In genomic region chr2:197240713-197241050, GRCh38 we compare ENCODE assay signal across 12 cellular contexts.
DNase-seq lines count a peak whose midpoint lies in the region; ATAC-seq and TF ChIP-seq lines count a peak whose summit lies in the region.
"Had no signal": no experiment of that assay in that cellular context is flagged by ENCODE, and none has a peak within 500 bp of the region (broad histone marks: within the 10 kb centered on the region; RNA-seq: fewer than 3 reads in every experiment).

No MANE protein-coding gene starts in this region.

- peaks cover 5% of the 10 kb centered on the region for H4K20me1 ChIP-seq in Loucy (ENCODE audit: insufficient read depth, low read length, poor library complexity, severe bottlenecking)

- ATAC-seq in activated T-cell treated with anti-CD3 and anti-CD28 coated beads, Interleukin-2, amount 50 U/mL, for 4 hours = no peak
- ATAC-seq in activated naive CD8-positive, alpha-beta T cell treated with anti-CD3 and anti-CD28 coated beads, Interleukin-2, amount 50 U/mL, for 24 hours = no peak
- ATAC-seq: heart right ventricle had no signal

- TF ChIP-seq POLR2A in stomach (IDR thresholded peaks at IDR 0.05) = no peak

- H3K27ac ChIP-seq in stomach (peak overlapping the region in 3 of 5 donors; percentile 21 to 85 (median 34)), mesendoderm (ENCODE audit: low read depth, low read length) (no peak overlapping the region)
- H3K27ac ChIP-seq: left ventricle myocardium inferior had no signal

- no peak overlapping the region for H4K8ac ChIP-seq in mesendoderm (ENCODE audit: low read depth, low read length)

- H3K27me3 ChIP-seq in Loucy (ENCODE audit: insufficient read depth, low read length, poor library complexity, severe bottlenecking) (no peaks in the 10 kb centered on the region), stomach (no peaks in the 10 kb centered on the region), mesendoderm (ENCODE audit: insufficient read depth, low read length, poor library complexity) (no peaks in the 10 kb centered on the region)
- H3K27me3 ChIP-seq: heart right ventricle had no signal

- H3K4ac ChIP-seq in mesendoderm (ENCODE audit: low read depth, low read length) = no peak overlapping the region

- H3K36me3 Mint-ChIP-seq in activated T-cell treated with anti-CD3 and anti-CD28 coated beads, Interleukin-2, amount 50 U/mL, for 4 hours (ENCODE audit: insufficient read depth) = peaks cover 4% of the 10 kb centered on the region
- H3K36me3 Mint-ChIP-seq in activated naive CD8-positive, alpha-beta T cell treated with anti-CD3 and anti-CD28 coated beads, Interleukin-2, amount 50 U/mL, for 24 hours (ENCODE audit: low read depth) = peaks cover 22% of the 10 kb centered on the region

- CTCF ChIA-PET in GM10248 (lab: Yijun Ruan, JAX) = interaction anchor here (0.8 to 1.4 kb wide), 8 partner anchors 10 to 127 kb away, joined by 3 to 6 read pairs (median 4); no protein-coding TSS in a partner anchor

- H3K4me3 Mint-ChIP-seq in activated T-cell treated with anti-CD3 and anti-CD28 coated beads, Interleukin-2, amount 50 U/mL, for 4 hours = peak overlapping the region; percentile 57
- H3K4me3 Mint-ChIP-seq in activated naive CD8-positive, alpha-beta T cell treated with anti-CD3 and anti-CD28 coated beads, Interleukin-2, amount 50 U/mL, for 24 hours = peak overlapping the region; percentile 81

- peaks cover 85% of the 10 kb centered on the region for H3K4me1 Mint-ChIP-seq in activated T-cell treated with anti-CD3 and anti-CD28 coated beads, Interleukin-2, amount 50 U/mL, for 4 hours (ENCODE audit: low read depth)
- peaks cover 92% of the 10 kb centered on the region for H3K4me1 Mint-ChIP-seq in activated naive CD8-positive, alpha-beta T cell treated with anti-CD3 and anti-CD28 coated beads, Interleukin-2, amount 50 U/mL, for 24 hours

- no peak overlapping the region for H2BK120ac ChIP-seq in mesendoderm (ENCODE audit: low read depth, low read length)

- H2AK5ac ChIP-seq in mesendoderm (ENCODE audit: low read length) = no peak overlapping the region

- H3K27ac Mint-ChIP-seq in activated naive CD8-positive, alpha-beta T cell treated with anti-CD3 and anti-CD28 coated beads, Interleukin-2, amount 50 U/mL, for 24 hours = peak overlapping the region; percentile 82

- no peaks in the 10 kb centered on the region for H3K9me2 ChIP-seq in Loucy (replicated peaks; ENCODE audit: low read depth, low read length)

- H3K9me3 Mint-ChIP-seq in activated T-cell treated with anti-CD3 and anti-CD28 coated beads, Interleukin-2, amount 50 U/mL, for 4 hours = no peaks in the 10 kb centered on the region
- no peaks in the 10 kb centered on the region for H3K9me3 Mint-ChIP-seq in activated naive CD8-positive, alpha-beta T cell treated with anti-CD3 and anti-CD28 coated beads, Interleukin-2, amount 50 U/mL, for 24 hours

- H2BK5ac ChIP-seq in mesendoderm (ENCODE audit: low read length) = no peak overlapping the region

- no peaks in the 10 kb centered on the region for H3K27me3 Mint-ChIP-seq in activated T-cell treated with anti-CD3 and anti-CD28 coated beads, Interleukin-2, amount 50 U/mL, for 4 hours (ENCODE audit: low read depth)
- no peaks in the 10 kb centered on the region for H3K27me3 Mint-ChIP-seq in activated naive CD8-positive, alpha-beta T cell treated with anti-CD3 and anti-CD28 coated beads, Interleukin-2, amount 50 U/mL, for 24 hours

- H3K36me3 ChIP-seq in Loucy (ENCODE audit: insufficient read depth, low read length) (no peaks in the 10 kb centered on the region), stomach (no peaks in the 10 kb centered on the region), mesendoderm (ENCODE audit: control insufficient read depth, insufficient read depth, low read length) (no peaks in the 10 kb centered on the region)
- H3K36me3 ChIP-seq: heart right ventricle, left ventricle myocardium inferior had no signal

- no peak overlapping the region for H3K18ac ChIP-seq in mesendoderm (ENCODE audit: low read length)

- H3K9ac ChIP-seq in Loucy (ENCODE audit: low read depth, low read length, poor library complexity, severe bottlenecking) (peak overlapping the region; percentile 29), mesendoderm (ENCODE audit: low read length) (no peak overlapping the region)

- H2AFZ ChIP-seq in Loucy (ENCODE audit: low read length) = no peak overlapping the region

- H3K9me3 ChIP-seq in Loucy (ENCODE audit: insufficient read depth, low read depth, low read length) = no peaks in the 10 kb centered on the region
- H3K9me3 ChIP-seq in stomach = no peaks in the 10 kb centered on the region
- H3K9me3 ChIP-seq: heart right ventricle, left ventricle myocardium inferior had no signal

- intact Hi-C loops in stomach (cut with DNase I; ENCODE audit: low total_unique reads) = no loop called here

- H3K4me1 ChIP-seq in Loucy (ENCODE audit: insufficient read depth, low read length, poor library complexity, severe bottlenecking) (peaks cover 56% of the 10 kb centered on the region), stomach (peaks cover 0 to 58% (median 21%) of the 10 kb centered on the region in 4 donors), mesendoderm (ENCODE audit: control insufficient read depth, low read depth, low read length) (no peaks in the 10 kb centered on the region)

- POLR2A ChIA-PET in GM10248 (lab: Yijun Ruan, JAX) = interaction anchor here (1.0 kb wide), 1 partner anchor 15 kb away, joined by 3 read pairs; no protein-coding TSS in a partner anchor

- H3K4me2 ChIP-seq in Loucy (ENCODE audit: low read depth, low read length, poor library complexity, severe bottlenecking) (peak overlapping the region; percentile 77), mesendoderm (ENCODE audit: low read length) (no peak overlapping the region)

- TF ChIP-seq CTCF in Loucy (conservative IDR thresholded peaks at IDR 0.05; ENCODE audit: low read length) (no peak), stomach (IDR thresholded peaks at IDR 0.05) (no peak), GM10248 (IDR thresholded peaks at IDR 0.05; ENCODE audit: control extremely low read depth, extremely low read depth, low read depth, missing control alignments) (no peak)

- H3K56ac ChIP-seq in mesendoderm (ENCODE audit: low read length) = no peak overlapping the region

- no peak for DNase-seq in activated T-cell treated with anti-CD3 and anti-CD28 coated beads, Interleukin-2, amount 50 U/mL, for 4 hours
- DNase-seq in activated T-cell treated with anti-CD3 and anti-CD28 coated beads, Interleukin-2, amount 50 U/mL, for 48 hours = no peak
- DNase-seq in activated naive CD8-positive, alpha-beta T cell treated with anti-CD3 and anti-CD28 coated beads, Interleukin-2, amount 50 U/mL, for 24 hours = no peak
- DNase-seq in stomach (no peak), GM10248 (ENCODE audit: extremely low spot score) (no peak), NCI-H2107 treated with DMSO at 0.1 percent for 48 hours (lab: John Stamatoyannopoulos, UW; ENCODE audit: unreplicated experiment) (no peak), mesendoderm (no peak)
- DNase-seq: heart right ventricle, left ventricle myocardium inferior, NCI-H1436 treated with DMSO at 0.1 percent for 48 hours, nucleus accumbens had no signal

- no peak overlapping the region for H2BK15ac ChIP-seq in mesendoderm (replicated peaks; ENCODE audit: low read depth)

- no peak overlapping the region for H4K5ac ChIP-seq in mesendoderm (ENCODE audit: low read length)

- H3K79me1 ChIP-seq in mesendoderm (ENCODE audit: low read length) = no peaks in the 10 kb centered on the region

- WGBS in stomach, 5 donors = 53 to 69% (median 65%) methylated on average over 1 of the region's 1 CpG
- WGBS in mesendoderm (ENCODE audit: extremely low coverage, insufficient coverage, low lambda C conversion rate) = no CpG with 5 or more reads among the region's 1 CpG

- H3K79me2 ChIP-seq in Loucy (ENCODE audit: insufficient read depth, low read length) (peaks cover 81% of the 10 kb centered on the region), mesendoderm (ENCODE audit: control insufficient read depth, insufficient read depth, low read length) (no peaks in the 10 kb centered on the region)

- H3F3A ChIP-seq in Loucy (ENCODE audit: low read depth) = peaks cover 8% of the 10 kb centered on the region; the same call in 1 of the 2 replicates

- H3K4me3 ChIP-seq in Loucy (ENCODE audit: low read length, poor library complexity, severe bottlenecking) (peak overlapping the region; percentile 47), stomach (no peak overlapping the region), mesendoderm (ENCODE audit: low read length) (no peak overlapping the region)
- H3K4me3 ChIP-seq: left ventricle myocardium inferior had no signal

- no peak for TF ChIP-seq EP300 in stomach (IDR thresholded peaks at IDR 0.05)

- no peak overlapping the region for H3K23ac ChIP-seq in mesendoderm (ENCODE audit: low read length)
